Comparison of ENCODE assay signal across 13 cellular contexts in genomic region chr1:230251644-230252191, GRCh38.
DNase-seq lines count a peak whose midpoint lies in the region; ATAC-seq, FAIRE-seq and TF ChIP-seq lines count a peak whose summit lies in the region.
"Had no signal": no experiment of that assay in that cellular context is flagged by ENCODE, and none has a peak within 500 bp of the region (broad histone marks: within the 10 kb centered on the region; RNA-seq: fewer than 3 reads in every experiment).

No MANE protein-coding gene starts in this region.

- H3K9me3 ChIP-seq in ascending aorta, result no peaks in the 10 kb centered on the region
- no peaks in the 10 kb centered on the region for H3K9me3 ChIP-seq in psoas muscle
- H3K9me3 ChIP-seq: SK-N-SH had no signal

- H3K27me3 ChIP-seq in ascending aorta, result no peaks in the 10 kb centered on the region
- H3K27me3 ChIP-seq in psoas muscle (ENCODE audit: insufficient read depth in 3 of 3, low read length in 2 of 3), result no peaks in the 10 kb centered on the region

- no peak for TF ChIP-seq POLR2A in GM12892 (IDR thresholded peaks at IDR 0.05; ENCODE audit: low read depth, low read length)

- 86 to 92% (median 91%) methylated on average over 8 of the region's 8 CpGs for WGBS in psoas muscle, 3 donors

- H3K36me3 ChIP-seq in ascending aorta (peaks cover 13 to 18% of the 10 kb centered on the region in 2 donors), psoas muscle (ENCODE audit: insufficient read depth in 1 of 2, low read depth in 1 of 2) (peaks cover 0 to 96% of the 10 kb centered on the region in 2 donors)

- FAIRE-seq in GM12892 (lab: Jason Lieb, UNC) (peak; percentile 56), GM19239 (lab: Jason Lieb, UNC) (peak; percentile 48)

- intact Hi-C loops in ascending aorta (cut with DNase I) (loop anchor here (2.0 kb wide), 1 partner anchor 27 kb away; no protein-coding TSS in a partner anchor), psoas muscle (cut with DNase I) (no loop called here)

- peak; percentile 27 for DNase-seq in GM12892 (ENCODE audit: insufficient read length)
- no peak for DNase-seq in GM19239 (ENCODE audit: insufficient read length, low spot score)
- DNase-seq in ascending aorta (ENCODE audit: low spot score in 2 of 2), result peak in 1 of 2 donors; percentile 38
- no peak for DNase-seq in psoas muscle
- DNase-seq in NCI-H510A treated with DMSO at 0.1 percent for 48 hours (lab: John Stamatoyannopoulos, UW), result no peak
- DNase-seq in GF-D8 (lab: John Stamatoyannopoulos, UW), result no peak
- no peak for DNase-seq in activated gamma-delta T cell treated with Interleukin-2 at 50 U/mL for 16 hours
- DNase-seq: CD4-positive, alpha-beta memory T cell; hippocampal formation; IMR-90; naive B cell; SK-N-SH had no signal

- H3K4me1 ChIP-seq in ascending aorta (peaks cover 14 to 44% of the 10 kb centered on the region in 2 donors), psoas muscle (peaks cover 7% of the 10 kb centered on the region)

- H3K27ac ChIP-seq in ascending aorta (peak overlapping the region; percentile 35 to 86), psoas muscle (no peak overlapping the region)

- H3K4me3 ChIP-seq in ascending aorta (no peak overlapping the region), psoas muscle (no peak overlapping the region)

- no peak for TF ChIP-seq CTCF in ascending aorta (IDR thresholded peaks at IDR 0.05)
- TF ChIP-seq CTCF in psoas muscle (IDR thresholded peaks at IDR 0.05), result no peak

- peak; percentile 78 for ATAC-seq in HG02973 (IDR thresholded peaks at IDR 0.05; ENCODE audit: unreplicated experiment)
- ATAC-seq in psoas muscle, result no peak
